9 cellular contexts compared by ENCODE assay signal in genomic region chr20:64056889-64057627, GRCh38. TPM values are rescaled to one million over a fixed set of nuclear protein-coding genes. Genes with fewer than 3 reads are reported as not detected.
DNase-seq lines count a peak whose midpoint lies in the region; ATAC-seq, FAIRE-seq and TF ChIP-seq lines count a peak whose summit lies in the region.
"Had no signal": no experiment of that assay in that cellular context is flagged by ENCODE, and none has a peak within 500 bp of the region (broad histone marks: within the 10 kb centered on the region; RNA-seq: fewer than 3 reads in every experiment).

No MANE protein-coding gene starts in this region.

- peak overlapping the region in 1 of 2 donors; percentile 29 for H3K4me3 ChIP-seq in kidney (ENCODE audit: low read length in 2 of 2)
- H3K4me3 ChIP-seq in thoracic aorta, result peak overlapping the region; percentile 21

- POLR2A ChIA-PET in WTC11 (lab: Charles Lee), result interaction anchor here (0.6 to 1.1 kb wide), 2 partner anchors 57 to 77 kb away, joined by 3 to 4 read pairs; no protein-coding TSS in a partner anchor

- H3K4me1 ChIP-seq in kidney (ENCODE audit: control insufficient read depth in 1 of 2, insufficient read depth in 1 of 2, low read depth in 1 of 2, low read length in 2 of 2) (peaks cover 0 to 23% of the 10 kb centered on the region in 2 donors), thoracic aorta (ENCODE audit: control insufficient read depth in 1 of 2, low read depth in 2 of 2) (peaks cover 0 to under 1% of the 10 kb centered on the region in 2 donors)

- H3K36me3 Mint-ChIP-seq in activated T-cell treated with anti-CD3 and anti-CD28 coated beads, Interleukin-2, amount 50 U/mL, for 4 hours (ENCODE audit: insufficient read depth), result no peaks in the 10 kb centered on the region
- H3K36me3 Mint-ChIP-seq in WTC11, result no peaks in the 10 kb centered on the region

- peaks cover 12% of the 10 kb centered on the region for H3K4me1 Mint-ChIP-seq in activated T-cell treated with anti-CD3 and anti-CD28 coated beads, Interleukin-2, amount 50 U/mL, for 4 hours (ENCODE audit: low read depth)
- peaks cover 23% of the 10 kb centered on the region for H3K4me1 Mint-ChIP-seq in WTC11

- TF ChIP-seq CTCF in WTC11 (IDR thresholded peaks at IDR 0.05) (no peak), kidney (IDR thresholded peaks at IDR 0.05; ENCODE audit: borderline replicate concordance, extremely low read depth, insufficient read depth) (no peak), thoracic aorta (IDR thresholded peaks at IDR 0.05) (no peak)

- no peak for FAIRE-seq in kidney (lab: Jason Lieb, UNC)

- H3K27ac Mint-ChIP-seq in WTC11, result no peak overlapping the region
- H3K27ac Mint-ChIP-seq: HFFc6 had no signal

- H3K27me3 ChIP-seq in thoracic aorta (replicated peaks; ENCODE audit: insufficient read depth), result no peaks in the 10 kb centered on the region

- H3K9ac ChIP-seq in kidney (ENCODE audit: low read length in 2 of 2), result no peak overlapping the region

- ATAC-seq in activated T-cell treated with anti-CD3 and anti-CD28 coated beads, Interleukin-2, amount 50 U/mL, for 4 hours, result peak; percentile 44 to 49
- ATAC-seq in WTC11, result no peak; the same call in 1 of the 2 replicates
- no peak for ATAC-seq in thoracic aorta (ENCODE audit: insufficient number of reproducible peaks, low FRiP score, low read depth)
- ATAC-seq in GM21619 (IDR thresholded peaks at IDR 0.05; ENCODE audit: unreplicated experiment), result no peak

- peaks cover 18% of the 10 kb centered on the region for H3K27me3 Mint-ChIP-seq in activated T-cell treated with anti-CD3 and anti-CD28 coated beads, Interleukin-2, amount 50 U/mL, for 4 hours (ENCODE audit: low read depth)
- H3K27me3 Mint-ChIP-seq in WTC11 (ENCODE audit: low read depth), result peaks cover 5% of the 10 kb centered on the region

- H3K9me3 ChIP-seq in kidney (ENCODE audit: control insufficient read depth in 1 of 2, low read length in 2 of 2), result no peaks in the 10 kb centered on the region
- H3K9me3 ChIP-seq in thoracic aorta, result no peaks in the 10 kb centered on the region

- no peaks in the 10 kb centered on the region for H3K9me3 Mint-ChIP-seq in activated T-cell treated with anti-CD3 and anti-CD28 coated beads, Interleukin-2, amount 50 U/mL, for 4 hours
- no peaks in the 10 kb centered on the region for H3K9me3 Mint-ChIP-seq in WTC11
- H3K9me3 Mint-ChIP-seq: HFFc6 had no signal

- peak overlapping the region; percentile 68 to 77 for H3K27ac ChIP-seq in kidney (ENCODE audit: low read depth in 2 of 2, low read length in 2 of 2)
- no peak overlapping the region for H3K27ac ChIP-seq in thoracic aorta

- H3K4me3 Mint-ChIP-seq in activated T-cell treated with anti-CD3 and anti-CD28 coated beads, Interleukin-2, amount 50 U/mL, for 4 hours, result peak overlapping the region; percentile 60
- H3K4me3 Mint-ChIP-seq in WTC11, result no peak overlapping the region
- H3K4me3 Mint-ChIP-seq: HFFc6 had no signal

- H3K36me3 ChIP-seq in kidney (ENCODE audit: control insufficient read depth in 1 of 2, insufficient read depth in 2 of 2, low read length in 2 of 2), result no peaks in the 10 kb centered on the region
- no peaks in the 10 kb centered on the region for H3K36me3 ChIP-seq in thoracic aorta

- intact Hi-C loops in kidney (cut with DNase I), result loop anchor here (5.0 kb wide), 1 partner anchor 435 kb away; no protein-coding TSS in a partner anchor

- DNase-seq in activated T-cell treated with anti-CD3 and anti-CD28 coated beads, Interleukin-2, amount 50 U/mL, for 4 hours, result no peak
- DNase-seq in activated T-cell treated with anti-CD3 and anti-CD28 coated beads for 4 hours, result no peak
- no peak for DNase-seq in WTC11 (ENCODE audit: low spot score)
- no peak for DNase-seq in kidney
- DNase-seq in thoracic aorta (ENCODE audit: low spot score), result no peak
- DNase-seq in central memory CD4-positive, alpha-beta T cell, result no peak
- DNase-seq in NCI-H2227 (lab: John Stamatoyannopoulos, UW; ENCODE audit: unreplicated experiment), result no peak

- CTCF ChIA-PET in WTC11 (lab: Charles Lee), result interaction anchor here (0.6 to 2.9 kb wide), 33 partner anchors 7 to 561 kb away, joined by 3 to 40 read pairs (median 3); partner anchors contain the start of genes NPBWR2, OPRL1, PRPF6 and RGS19

TF ChIP-seq in WTC11, 78 proteins besides CTCF, POLR2A, EP300 and RAD21 (continues in another document):
- TF ChIP-seq NR3C1 (CRISPR knock-in tag; conservative IDR thresholded peaks at IDR 0.05; ENCODE audit: low read depth), result 0 out of 2 replicates have a peak, but pooled peaks have one; percentile 34
- TF ChIP-seq ZNF138 (CRISPR knock-in tag; conservative IDR thresholded peaks at IDR 0.05), result 0 out of 2 replicates have a peak, but pooled peaks have one; percentile 41
- no peak for TF ChIP-seq GRHL2 (CRISPR knock-in tag; IDR thresholded peaks at IDR 0.05; ENCODE audit: insufficient replicate concordance, severe bottlenecking)
- peak; percentile 46; the same call in 1 of the 2 replicates for TF ChIP-seq ZBTB21 (CRISPR knock-in tag; IDR thresholded peaks at IDR 0.05; ENCODE audit: borderline replicate concordance)
- TF ChIP-seq, protein P1, sequence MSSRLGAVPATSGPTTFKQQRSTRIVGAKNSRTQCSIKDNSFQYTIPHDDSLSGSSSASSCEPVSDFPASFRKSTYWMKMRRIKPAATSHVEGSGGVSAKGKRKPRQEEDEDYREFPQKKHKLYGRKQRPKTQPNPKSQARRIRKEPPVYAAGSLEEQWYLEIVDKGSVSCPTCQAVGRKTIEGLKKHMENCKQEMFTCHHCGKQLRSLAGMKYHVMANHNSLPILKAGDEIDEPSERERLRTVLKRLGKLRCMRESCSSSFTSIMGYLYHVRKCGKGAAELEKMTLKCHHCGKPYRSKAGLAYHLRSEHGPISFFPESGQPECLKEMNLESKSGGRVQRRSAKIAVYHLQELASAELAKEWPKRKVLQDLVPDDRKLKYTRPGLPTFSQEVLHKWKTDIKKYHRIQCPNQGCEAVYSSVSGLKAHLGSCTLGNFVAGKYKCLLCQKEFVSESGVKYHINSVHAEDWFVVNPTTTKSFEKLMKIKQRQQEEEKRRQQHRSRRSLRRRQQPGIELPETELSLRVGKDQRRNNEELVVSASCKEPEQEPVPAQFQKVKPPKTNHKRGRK (CRISPR knock-in tag; IDR thresholded peaks at IDR 0.05; ENCODE audit: borderline replicate concordance), result no peak
- TF ChIP-seq FOXP1 (CRISPR knock-in tag; IDR thresholded peaks at IDR 0.05; ENCODE audit: borderline replicate concordance), result peak; percentile 14; the same call in 1 of the 2 replicates
- TF ChIP-seq, protein P2, sequence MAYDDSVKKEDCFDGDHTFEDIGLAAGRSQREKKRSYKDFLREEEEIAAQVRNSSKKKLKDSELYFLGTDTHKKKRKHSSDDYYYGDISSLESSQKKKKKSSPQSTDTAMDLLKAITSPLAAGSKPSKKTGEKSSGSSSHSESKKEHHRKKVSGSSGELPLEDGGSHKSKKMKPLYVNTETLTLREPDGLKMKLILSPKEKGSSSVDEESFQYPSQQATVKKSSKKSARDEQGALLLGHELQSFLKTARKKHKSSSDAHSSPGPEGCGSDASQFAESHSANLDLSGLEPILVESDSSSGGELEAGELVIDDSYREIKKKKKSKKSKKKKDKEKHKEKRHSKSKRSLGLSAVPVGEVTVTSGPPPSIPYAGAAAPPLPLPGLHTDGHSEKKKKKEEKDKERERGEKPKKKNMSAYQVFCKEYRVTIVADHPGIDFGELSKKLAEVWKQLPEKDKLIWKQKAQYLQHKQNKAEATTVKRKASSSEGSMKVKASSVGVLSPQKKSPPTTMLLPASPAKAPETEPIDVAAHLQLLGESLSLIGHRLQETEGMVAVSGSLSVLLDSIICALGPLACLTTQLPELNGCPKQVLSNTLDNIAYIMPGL (CRISPR knock-in tag; IDR thresholded peaks at IDR 0.05), result 0 out of 2 replicates have a peak, but pooled peaks have one; percentile 1

RNA-seq across cellular contexts. Expression of gene TCEA2, which starts 5.9 kb away (rescaled TPM):
- 10 to 100 TPM; 10.5 to 17.3 (median 11.5) TPM for total RNA-seq in activated T-cell treated with anti-CD3 and anti-CD28 coated beads, Interleukin-2, amount 50 U/mL, for 4 hours
- total RNA-seq in WTC11 (2021), result 55.8 to 63.6 TPM (median 63.5 TPM) in 3 replicates
- total RNA-seq in kidney, result 53.8 TPM
- 90.9 TPM for polyA plus RNA-seq in kidney (ENCODE audit: insufficient read depth, low read depth, low replicate concordance)
- 10 to 100 TPM; 30.1 to 48.6 TPM for total RNA-seq in thoracic aorta

RNA-seq across cellular contexts. Expression of gene SOX18, which starts 7.6 kb away (rescaled TPM):
- under 1 TPM; 0.13 to 0.24 (median 0.24) TPM for total RNA-seq in activated T-cell treated with anti-CD3 and anti-CD28 coated beads, Interleukin-2, amount 50 U/mL, for 4 hours
- total RNA-seq in WTC11 (2021) (0.73 to 0.81 TPM (median 0.80 TPM) in 3 replicates), kidney (56.7 TPM), thoracic aorta (10 to 100 TPM in 1 of 2 donors, 1 to 10 TPM in 1; 4.2 to 15.3 TPM)
- polyA plus RNA-seq in kidney (ENCODE audit: insufficient read depth, low read depth, low replicate concordance), result 36.5 TPM

RNA-seq across cellular contexts. Expression of gene C20orf204, which starts 21.1 kb away (rescaled TPM):
- 1 to 10 TPM; 2.6 to 3.9 (median 3.2) TPM for total RNA-seq in activated T-cell treated with anti-CD3 and anti-CD28 coated beads, Interleukin-2, amount 50 U/mL, for 4 hours
- total RNA-seq in WTC11 (2021) (1.6 to 2.4 TPM (median 2.1 TPM) in 3 replicates), kidney (2.4 TPM), thoracic aorta (1 to 10 TPM in 1 of 2 donors, under 1 TPM in 1; 0.81 to 3.2 TPM)
- 0.75 TPM for polyA plus RNA-seq in kidney (ENCODE audit: insufficient read depth, low read depth, low replicate concordance)

RNA-seq across cellular contexts. Expression of gene RGS19, which starts 22.3 kb away (rescaled TPM):
- total RNA-seq in activated T-cell treated with anti-CD3 and anti-CD28 coated beads, Interleukin-2, amount 50 U/mL, for 4 hours, result 10 to 100 TPM; 41.7 to 49.0 (median 47.0) TPM
- 13.8 to 15.9 TPM (median 15.1 TPM) in 3 replicates for total RNA-seq in WTC11 (2021)
- total RNA-seq in kidney, result 20.2 TPM
- polyA plus RNA-seq in kidney (ENCODE audit: insufficient read depth, low read depth, low replicate concordance), result 6.8 TPM
- total RNA-seq in thoracic aorta, result 10 to 100 TPM; 20.6 to 41.2 TPM

RNA-seq across cellular contexts. Expression of gene OPRL1, which starts 22.8 kb away (rescaled TPM):
- under 1 TPM in 2 of 3 donors, not detected in 1; 0.05 to 0.11 TPM for total RNA-seq in activated T-cell treated with anti-CD3 and anti-CD28 coated beads, Interleukin-2, amount 50 U/mL, for 4 hours
- total RNA-seq in WTC11 (2021), result 1.7 to 2.2 TPM (median 2.0 TPM) in 3 replicates
- total RNA-seq in kidney, result 1.2 TPM
- polyA plus RNA-seq in kidney (ENCODE audit: insufficient read depth, low read depth, low replicate concordance), result 0.39 TPM
- total RNA-seq in thoracic aorta, result 1 to 10 TPM; 1.1 to 3.2 TPM

Comparison
In these comparisons a context has a peak if more than half of its experiments do, and no peak if none do; other contexts are left out.
1. ATAC-seq: peak in activated T-cell treated with anti-CD3 and anti-CD28 coated beads, Interleukin-2, amount 50 U/mL, for 4 hours (2 of 2); none in WTC11 (single experiment), thoracic aorta (single experiment) and GM21619 (single experiment).
2. H3K27ac ChIP-seq: peak in kidney (2 of 2); none in thoracic aorta (0 of 2).